In the genomic region with DNA sequence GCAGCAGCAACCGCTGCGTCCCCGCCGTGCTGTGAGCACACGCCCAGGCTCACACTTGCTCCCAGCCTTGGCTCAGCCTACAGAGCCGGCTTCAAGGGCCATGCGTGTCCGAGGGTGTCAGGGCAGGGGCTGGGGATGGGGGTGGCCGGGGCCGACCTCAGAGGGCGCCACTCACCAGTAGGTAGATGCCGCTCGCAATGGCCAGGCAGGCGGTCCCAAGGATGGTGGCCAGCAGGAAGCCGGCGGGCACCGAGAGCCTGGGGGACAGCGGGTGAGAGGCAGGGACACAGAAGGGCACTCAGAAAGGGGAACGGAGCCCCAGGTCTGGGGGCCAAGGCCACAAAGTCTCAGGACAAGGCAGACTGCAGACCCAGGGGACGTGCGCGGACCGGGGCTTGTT, we compare ENCODE assay signal across 23 cellular contexts. TPM values are rescaled to one million over a fixed set of nuclear protein-coding genes. Genes with fewer than 3 reads are reported as not detected.
DNase-seq lines count a peak whose midpoint lies in the region; ATAC-seq, FAIRE-seq and TF ChIP-seq lines count a peak whose summit lies in the region.
"Had no signal": no experiment of that assay in that cellular context is flagged by ENCODE, and none has a peak within 500 bp of the region (broad histone marks: within the 10 kb centered on the region; RNA-seq: fewer than 3 reads in every experiment).

No MANE protein-coding gene starts in this region.

- TF ChIP-seq CTCF in K562 (IDR thresholded peaks at IDR 0.05 in 2 of 3, conservative IDR thresholded peaks at IDR 0.05 in 1 of 3; ENCODE audit: insufficient read depth in 2 of 3, low read depth in 1 of 3, low read length in 3 of 3) (no peak), mucosa of descending colon (IDR thresholded peaks at IDR 0.05) (no peak), coronary artery (IDR thresholded peaks at IDR 0.05) (no peak)

- H3K4me3 ChIP-seq in K562 (no peak overlapping the region), mucosa of descending colon (no peak overlapping the region), small intestine (ENCODE audit: low read depth in 1 of 2, low read length in 2 of 2) (no peak overlapping the region), coronary artery (no peak overlapping the region)
- H3K4me3 ChIP-seq: A549 had no signal

- H3K9me1 ChIP-seq in K562 (ENCODE audit: control insufficient read depth, insufficient read depth, low read length): no peaks in the 10 kb centered on the region

- TF ChIP-seq POLR2A in K562 (conservative IDR thresholded peaks at IDR 0.05): no peak

- H3K27me3 Mint-ChIP-seq in stimulated activated naive CD8-positive, alpha-beta T cell treated with anti-CD3 and anti-CD28 coated beads, Interleukin-15, Interleukin-2, amounts not matched to agents 100 ng/mL and 50 ng/mL, for 24 hours: no peaks in the 10 kb centered on the region
- H3K27me3 Mint-ChIP-seq: CD4-positive, alpha-beta T cell had no signal

- intact Hi-C loops in K562 (cut with micrococcal nuclease): no loop called here
- intact Hi-C loops in mucosa of descending colon (cut with DNase I, micrococcal nuclease): no loop called here
- intact Hi-C loops in Right ventricle myocardium inferior (cut with DNase I): no loop called here

- FAIRE-seq in K562 (lab: Jason Lieb, UNC) (no peak), small intestine (lab: Jason Lieb, UNC) (no peak)
- FAIRE-seq: A549 had no signal

- H3K27me3 ChIP-seq in K562 (ENCODE audit: control insufficient read depth in 2 of 2, insufficient read depth in 2 of 2, low read length in 2 of 2) (no peaks in the 10 kb centered on the region), small intestine (ENCODE audit: control insufficient read depth in 2 of 2, insufficient read depth in 2 of 2, low read length in 2 of 2) (no peaks in the 10 kb centered on the region)

- H3K4me1 Mint-ChIP-seq in stimulated activated naive CD8-positive, alpha-beta T cell treated with anti-CD3 and anti-CD28 coated beads, Interleukin-15, Interleukin-2, amounts not matched to agents 100 ng/mL and 50 ng/mL, for 24 hours (ENCODE audit: low read depth): peaks cover 12% of the 10 kb centered on the region

- no peak for TF ChIP-seq EP300 in K562 (IDR thresholded peaks at IDR 0.05; ENCODE audit: low read length)

- no peak for ATAC-seq in stimulated activated naive CD8-positive, alpha-beta T cell treated with anti-CD3 and anti-CD28 coated beads, Interleukin-15, Interleukin-2, amounts not matched to agents 100 U/mL and 50 U/mL, for 24 hours
- ATAC-seq in K562 (no peak), mucosa of descending colon (peak; percentile 5), Right ventricle myocardium inferior (no peak)
- ATAC-seq: A549 had no signal

- H3K4me3 Mint-ChIP-seq in stimulated activated naive CD8-positive, alpha-beta T cell treated with anti-CD3 and anti-CD28 coated beads, Interleukin-15, Interleukin-2, amounts not matched to agents 100 ng/mL and 50 ng/mL, for 24 hours: no peak overlapping the region
- H3K4me3 Mint-ChIP-seq: CD4-positive, alpha-beta T cell; HFFc6 had no signal

- no TSS peak for BruUV-seq in K562 (replicated peaks; lab: Mats Ljungman, UMichigan)

- no peak overlapping the region for H2AFZ ChIP-seq in K562 (ENCODE audit: low read depth, low read length)

- peaks cover 24% of the 10 kb centered on the region for H3K79me2 ChIP-seq in K562 (ENCODE audit: control insufficient read depth, insufficient read depth, low read length)

- H3K36me3 ChIP-seq in K562 (ENCODE audit: control insufficient read depth, insufficient read depth, low read length): peaks cover 38% of the 10 kb centered on the region; the same call in 2 of the 3 replicates
- no peaks in the 10 kb centered on the region for H3K36me3 ChIP-seq in mucosa of descending colon (ENCODE audit: low read depth)
- H3K36me3 ChIP-seq in small intestine (ENCODE audit: control insufficient read depth in 2 of 2, insufficient read depth in 2 of 2, low read length in 2 of 2): no peaks in the 10 kb centered on the region
- H3K36me3 ChIP-seq: BE2C had no signal

- H3K4me1 ChIP-seq in K562 (replicated peaks in 1 of 2; ENCODE audit: control insufficient read depth in 2 of 2, insufficient read depth in 2 of 2, low read length in 2 of 2) (peaks cover 0 to 80% of the 10 kb centered on the region in 2 experiments; a peak in 3 of 5 replicates), mucosa of descending colon (ENCODE audit: low read depth) (peaks cover 6% of the 10 kb centered on the region), small intestine (ENCODE audit: control insufficient read depth in 2 of 2, insufficient read depth in 1 of 2, low read depth in 1 of 2, low read length in 1 of 2) (peaks cover 0 to 6% of the 10 kb centered on the region in 2 donors)

- H3K27ac Mint-ChIP-seq in stimulated activated naive CD8-positive, alpha-beta T cell treated with anti-CD3 and anti-CD28 coated beads, Interleukin-15, Interleukin-2, amounts not matched to agents 100 ng/mL and 50 ng/mL, for 24 hours: peak overlapping the region; percentile 36
- H3K27ac Mint-ChIP-seq: HFFc6 had no signal

- H3K36me3 Mint-ChIP-seq in stimulated activated naive CD8-positive, alpha-beta T cell treated with anti-CD3 and anti-CD28 coated beads, Interleukin-15, Interleukin-2, amounts not matched to agents 100 ng/mL and 50 ng/mL, for 24 hours (ENCODE audit: low read depth): peaks cover 20% of the 10 kb centered on the region

- H3K9ac ChIP-seq in K562 (ENCODE audit: insufficient read depth in 1 of 2, low read depth in 2 of 2, low read length in 2 of 2): no peak overlapping the region; a peak in 1 of 4 replicates

- WGBS in K562 (ENCODE audit: insufficient coverage, low coverage, missing lambda C conversion rate): 92% methylated on average over 23 of the region's 23 CpGs
- WGBS in small intestine, 3 donors: 87 to 92% (median 90%) methylated on average over 20 to 23 of the region's 23 CpGs

- no peak for DNase-seq in stimulated activated naive CD8-positive, alpha-beta T cell treated with anti-CD3 and anti-CD28 coated beads, Interleukin-15, Interleukin-2, amounts not matched to agents 100 U/mL and 50 U/mL, for 24 hours
- DNase-seq in K562 (ENCODE audit: extremely low read depth in 1 of 4, low spot score in 3 of 4): no peak
- DNase-seq in mucosa of descending colon: peak in 2 of 3 donors; percentile 41 to 53
- DNase-seq in small intestine: no peak
- DNase-seq in coronary artery (ENCODE audit: low spot score): no peak
- no peak for DNase-seq in Right ventricle myocardium inferior (ENCODE audit: missing footprints)
- DNase-seq: BE2C; CD4-positive, alpha-beta T cell; COR-L47; DMS79 treated with DMSO at 0.1 percent for 48 hours; H7; HFFc6; MV-4-11; NCI-H1105 treated with DMSO at 0.1 percent for 48 hours; NCI-H2029 treated with DMSO at 0.1 percent for 48 hours; NCI-H226; NCI-H510A treated with DMSO at 0.1 percent for 48 hours; NCI-H748 treated with DMSO at 0.1 percent for 48 hours; SIG-M5 had no signal

- H3K4me2 ChIP-seq in K562 (ENCODE audit: insufficient read depth, low read length): no peak overlapping the region
- H3K4me2 ChIP-seq: A549 had no signal

- in situ Hi-C loops in K562 (cut with MboI): no loop called here

- no peak for TF ChIP-seq RAD21 in K562 (CRISPR knock-in tag; conservative IDR thresholded peaks at IDR 0.05 in 1 of 2, IDR thresholded peaks at IDR 0.05 in 1 of 2)

- POLR2A ChIA-PET in K562 (lab: Yijun Ruan, JAX): no interaction called here

- no peaks in the 10 kb centered on the region for H3K9me3 Mint-ChIP-seq in stimulated activated naive CD8-positive, alpha-beta T cell treated with anti-CD3 and anti-CD28 coated beads, Interleukin-15, Interleukin-2, amounts not matched to agents 100 ng/mL and 50 ng/mL, for 24 hours
- H3K9me3 Mint-ChIP-seq: CD4-positive, alpha-beta T cell; HFFc6 had no signal

- H3K9me3 ChIP-seq in K562 (replicated peaks; ENCODE audit: control insufficient read depth, insufficient read depth, low read depth, low read length): no peaks in the 10 kb centered on the region
- no peaks in the 10 kb centered on the region for H3K9me3 ChIP-seq in mucosa of descending colon
- H3K9me3 ChIP-seq in small intestine (ENCODE audit: control insufficient read depth, low read depth): no peaks in the 10 kb centered on the region
- H3K9me3 ChIP-seq: A549, BE2C had no signal

- H3K27ac ChIP-seq in K562 (ENCODE audit: extremely low read depth, low read depth, low read length) (no peak overlapping the region), small intestine (ENCODE audit: low read depth in 1 of 2, low read length in 1 of 2) (no peak overlapping the region), coronary artery (no peak overlapping the region)
- H3K27ac ChIP-seq: A549, RWPE1 had no signal

- CTCF ChIA-PET in K562 (lab: Yijun Ruan, JAX; ENCODE audit: low intra/inter-chr PET ratio): no interaction called here

- peaks cover 5% of the 10 kb centered on the region; the same call in 1 of the 2 replicates for H4K20me1 ChIP-seq in K562 (replicated peaks; ENCODE audit: control insufficient read depth, insufficient read depth, low read length)

RNA-seq across cellular contexts. Expression of a gene that starts 4.9 kb away (rescaled TPM):
- 136 and 579 TPM in 2 replicates for total RNA-seq in K562 (2011; cell fraction: chromatin; rRNA removed; ENCODE audit: low replicate concordance)
- total RNA-seq in K562 (2011; cell fraction: nucleolus; rRNA removed): 819 and 943 TPM in 2 replicates
- total RNA-seq in K562 (2011; cell fraction: nucleoplasm; rRNA removed): 427 and 435 TPM in 2 replicates
- total RNA-seq in K562 (2014; rRNA removed) (683 and 757 TPM in 2 replicates), K562 (2014; rRNA removed; fragmentation: Illumina TruSeq; extraction: Trizol) (44.5 and 72.5 TPM in 2 replicates), K562 (2015; rRNA removed; fragmentation: Illumina TruSeq; extraction: Trizol) (196 and 239 TPM in 2 replicates), K562 (2021) (384 and 422 TPM in 2 replicates), mucosa of descending colon (100 to 1,000 TPM; 150 to 316 (median 184) TPM), Right ventricle myocardium inferior (63.7 TPM)
- polyA plus RNA-seq in K562 (2011; rRNA removed) (93.0 and 157 TPM in 2 replicates), K562 (2014; fragmentation: Illumina TruSeq; extraction: Trizol) (63.5 and 240 TPM in 2 replicates), K562 (2014; fragmentation: Nextera tagmentation; extraction: Ambion mirVana) (under 1 TPM; 0.34 to 0.45 TPM), K562 (2014; rRNA removed) (519 and 579 TPM in 2 replicates), small intestine (100 to 1,000 TPM in 2 of 3 donors, 10 to 100 TPM in 1; 61.1 to 320 (median 140) TPM)
- 366 and 963 TPM in 2 replicates for polyA plus RNA-seq in K562 (2011; cell fraction: cytosol; rRNA removed)
- 349 and 566 TPM in 2 replicates for polyA plus RNA-seq in K562 (2011; cell fraction: nucleus; rRNA removed)
- 346 and 377 TPM in 2 replicates for polyA plus RNA-seq in K562 (2012)
- 40.1 and 80.4 TPM in 2 replicates for polyA minus RNA-seq in K562 (2011; rRNA and poly(A)+ RNA removed)
- 249 and 254 TPM in 2 replicates for polyA minus RNA-seq in K562 (2011; cell fraction: cytosol; rRNA and poly(A)+ RNA removed)
- polyA minus RNA-seq in K562 (2011; cell fraction: nucleus; rRNA and poly(A)+ RNA removed): 78.6 and 83.5 TPM in 2 replicates

RNA-seq across cellular contexts. Expression of a gene that starts 7.6 kb away (rescaled TPM):
- not detected in 2 replicates for total RNA-seq in K562 (2011; cell fraction: chromatin; rRNA removed; ENCODE audit: low replicate concordance)
- total RNA-seq in K562 (2011; cell fraction: nucleolus; rRNA removed): not detected in 2 replicates
- total RNA-seq in K562 (2011; cell fraction: nucleoplasm; rRNA removed): not detected in 2 replicates
- total RNA-seq in K562 (2014; rRNA removed): not detected in 2 replicates
- total RNA-seq in K562 (2014; rRNA removed; fragmentation: Illumina TruSeq; extraction: Trizol): not detected in 2 replicates
- not detected in 2 replicates for total RNA-seq in K562 (2015; rRNA removed; fragmentation: Illumina TruSeq; extraction: Trizol)
- not detected in 2 replicates for total RNA-seq in K562 (2021)
- not detected in 2 replicates for polyA plus RNA-seq in K562 (2011; rRNA removed)
- not detected in 2 replicates for polyA plus RNA-seq in K562 (2011; cell fraction: cytosol; rRNA removed)
- polyA plus RNA-seq in K562 (2011; cell fraction: nucleus; rRNA removed): 0.21 TPM in 1 of 2 replicates, not detected in the other
- polyA plus RNA-seq in K562 (2012): not detected in 2 replicates
- polyA plus RNA-seq in K562 (2014; fragmentation: Illumina TruSeq; extraction: Trizol): not detected in 2 replicates
- not detected for polyA plus RNA-seq in K562 (2014; fragmentation: Nextera tagmentation; extraction: Ambion mirVana)
- not detected in 2 replicates for polyA plus RNA-seq in K562 (2014; rRNA removed)
- not detected in 2 replicates for polyA minus RNA-seq in K562 (2011; rRNA and poly(A)+ RNA removed)
- not detected in 2 replicates for polyA minus RNA-seq in K562 (2011; cell fraction: cytosol; rRNA and poly(A)+ RNA removed)
- not detected in 2 replicates for polyA minus RNA-seq in K562 (2011; cell fraction: nucleus; rRNA and poly(A)+ RNA removed)
- not detected for total RNA-seq in mucosa of descending colon
- under 1 TPM in 1 of 3 donors, not detected in 2; 0.19 TPM for polyA plus RNA-seq in small intestine
- not detected for total RNA-seq in Right ventricle myocardium inferior
- total RNA-seq: HFFc6, HT1080 had no signal
- polyA plus RNA-seq: A549 had no signal

RNA-seq across cellular contexts. Expression of a gene that starts 16.9 kb away (rescaled TPM):
- total RNA-seq in K562 (2011; cell fraction: chromatin; rRNA removed; ENCODE audit: low replicate concordance): 321 and 787 TPM in 2 replicates
- total RNA-seq in K562 (2011; cell fraction: nucleolus; rRNA removed): 569 and 688 TPM in 2 replicates
- total RNA-seq in K562 (2011; cell fraction: nucleoplasm; rRNA removed): 436 and 479 TPM in 2 replicates
- 89.2 and 121 TPM in 2 replicates for total RNA-seq in K562 (2014; rRNA removed)
- total RNA-seq in K562 (2014; rRNA removed; fragmentation: Illumina TruSeq; extraction: Trizol): 17.6 and 26.6 TPM in 2 replicates
- 45.3 and 45.5 TPM in 2 replicates for total RNA-seq in K562 (2015; rRNA removed; fragmentation: Illumina TruSeq; extraction: Trizol)
- total RNA-seq in K562 (2021): 126 and 141 TPM in 2 replicates
- 53.9 and 168 TPM in 2 replicates for polyA plus RNA-seq in K562 (2011; rRNA removed)
- 114 and 126 TPM in 2 replicates for polyA plus RNA-seq in K562 (2011; cell fraction: cytosol; rRNA removed)
- polyA plus RNA-seq in K562 (2011; cell fraction: nucleus; rRNA removed): 587 and 718 TPM in 2 replicates
- 111 and 112 TPM in 2 replicates for polyA plus RNA-seq in K562 (2012)
- 32.9 and 65.4 TPM in 2 replicates for polyA plus RNA-seq in K562 (2014; fragmentation: Illumina TruSeq; extraction: Trizol)
- 10 to 100 TPM; 12.2 to 15.4 TPM for polyA plus RNA-seq in K562 (2014; fragmentation: Nextera tagmentation; extraction: Ambion mirVana)
- 65.6 and 82.5 TPM in 2 replicates for polyA plus RNA-seq in K562 (2014; rRNA removed)
- polyA minus RNA-seq in K562 (2011; rRNA and poly(A)+ RNA removed): 19.0 and 22.9 TPM in 2 replicates
- 57.7 and 136 TPM in 2 replicates for polyA minus RNA-seq in K562 (2011; cell fraction: cytosol; rRNA and poly(A)+ RNA removed)
- 78.2 and 151 TPM in 2 replicates for polyA minus RNA-seq in K562 (2011; cell fraction: nucleus; rRNA and poly(A)+ RNA removed)
- 10 to 100 TPM; 42.7 to 89.5 (median 72.5) TPM for total RNA-seq in mucosa of descending colon
- 100 to 1,000 TPM in 1 of 3 donors, 10 to 100 TPM in 2; 28.4 to 115 (median 40.3) TPM for polyA plus RNA-seq in small intestine
- total RNA-seq in Right ventricle myocardium inferior: 24.0 TPM

RNA-seq across cellular contexts. Expression of a gene that starts 40.4 kb away (rescaled TPM):
- 0.79 and 2.9 TPM in 2 replicates for total RNA-seq in K562 (2011; cell fraction: chromatin; rRNA removed; ENCODE audit: low replicate concordance)
- total RNA-seq in K562 (2011; cell fraction: nucleolus; rRNA removed): 3.2 and 3.7 TPM in 2 replicates
- total RNA-seq in K562 (2011; cell fraction: nucleoplasm; rRNA removed): 0.95 and 1.1 TPM in 2 replicates
- 2.7 and 4.1 TPM in 2 replicates for total RNA-seq in K562 (2014; rRNA removed)
- total RNA-seq in K562 (2014; rRNA removed; fragmentation: Illumina TruSeq; extraction: Trizol): 0.15 and 0.19 TPM in 2 replicates
- 0.72 and 0.87 TPM in 2 replicates for total RNA-seq in K562 (2015; rRNA removed; fragmentation: Illumina TruSeq; extraction: Trizol)
- 2.5 and 3.1 TPM in 2 replicates for total RNA-seq in K562 (2021)
- polyA plus RNA-seq in K562 (2011; rRNA removed): 0.88 and 3.0 TPM in 2 replicates
- polyA plus RNA-seq in K562 (2011; cell fraction: cytosol; rRNA removed): 3.2 and 5.5 TPM in 2 replicates
- 2.9 and 3.8 TPM in 2 replicates for polyA plus RNA-seq in K562 (2011; cell fraction: nucleus; rRNA removed)
- polyA plus RNA-seq in K562 (2012): 0.95 and 1.2 TPM in 2 replicates
- 0.70 and 1.9 TPM in 2 replicates for polyA plus RNA-seq in K562 (2014; fragmentation: Illumina TruSeq; extraction: Trizol)
- under 1 TPM in 1 of 2 experiments, not detected in 1; 0.04 TPM for polyA plus RNA-seq in K562 (2014; fragmentation: Nextera tagmentation; extraction: Ambion mirVana)
- 1.5 and 2.1 TPM in 2 replicates for polyA plus RNA-seq in K562 (2014; rRNA removed)
- polyA minus RNA-seq in K562 (2011; rRNA and poly(A)+ RNA removed): 0.42 and 0.87 TPM in 2 replicates
- 1.9 and 3.5 TPM in 2 replicates for polyA minus RNA-seq in K562 (2011; cell fraction: cytosol; rRNA and poly(A)+ RNA removed)
- polyA minus RNA-seq in K562 (2011; cell fraction: nucleus; rRNA and poly(A)+ RNA removed): 1.5 and 2.3 TPM in 2 replicates
- under 1 TPM; 0.28 to 0.82 (median 0.55) TPM for total RNA-seq in mucosa of descending colon
- 1 to 10 TPM in 1 of 3 donors, under 1 TPM in 2; 0.45 to 3.2 (median 0.72) TPM for polyA plus RNA-seq in small intestine
- total RNA-seq in Right ventricle myocardium inferior: 2.9 TPM
- total RNA-seq: HFFc6 had no signal
- polyA plus RNA-seq: A549 had no signal

Comparison
In these comparisons a context has a peak if more than half of its experiments do, and no peak if none do; other contexts are left out.
1. DNase-seq: peak in mucosa of descending colon (2 of 3); none in stimulated activated naive CD8-positive, alpha-beta T cell treated with anti-CD3 and anti-CD28 coated beads, Interleukin-15, Interleukin-2, amounts not matched to agents 100 U/mL and 50 U/mL, for 24 hours (single experiment), K562 (0 of 4), small intestine (single experiment), coronary artery (single experiment) and Right ventricle myocardium inferior (single experiment).